In the genomic region with DNA sequence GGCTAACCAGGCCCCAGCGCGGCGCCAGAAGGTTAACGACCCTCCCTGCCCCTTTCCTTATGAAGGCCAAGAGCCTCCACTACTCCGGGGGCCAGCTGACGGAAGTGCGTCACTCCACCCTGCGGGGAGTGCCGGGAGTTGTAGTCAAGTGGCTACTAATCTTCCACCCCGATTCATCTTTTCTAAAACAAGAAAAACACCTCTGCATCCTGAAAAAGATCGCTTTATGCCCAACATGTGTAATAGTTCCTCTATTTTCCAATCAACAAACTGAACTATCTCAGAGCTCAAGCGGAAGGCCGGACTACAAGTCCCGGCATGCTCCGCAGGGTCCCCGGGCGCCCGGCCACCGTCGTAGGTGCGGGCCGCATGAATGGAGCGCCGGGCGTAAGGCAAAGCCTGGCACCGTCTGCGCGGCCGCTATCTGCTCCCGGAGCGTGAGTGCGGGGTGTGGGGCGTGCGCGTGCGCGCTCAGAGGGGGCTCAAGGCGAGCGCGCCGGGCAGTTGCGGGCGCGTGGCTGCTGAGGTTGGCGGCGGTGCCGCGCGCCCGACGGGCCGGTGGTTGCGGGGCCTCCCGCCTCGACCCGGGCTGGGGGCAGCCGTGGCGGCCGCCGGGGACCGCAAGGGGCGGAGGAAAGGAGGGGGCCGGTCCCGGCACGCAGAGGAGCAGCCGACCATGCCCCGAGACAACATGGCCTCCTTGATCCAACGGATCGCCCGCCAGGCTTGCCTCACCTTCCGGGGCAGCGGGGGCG, we compare ENCODE assay signal across 8 cellular contexts. TPM values are rescaled to one million over a fixed set of nuclear protein-coding genes. Genes with fewer than 3 reads are reported as not detected.
DNase-seq lines count a peak whose midpoint lies in the region; ATAC-seq lines count a peak whose summit lies in the region.

Gene ADO, plus strand, starts transcription at position 337 of the 755 bp plus-strand sequence. Its CDS starts 340 bp downstream, at position 677.

- H3K27ac ChIP-seq in cingulate gyrus (ENCODE audit: low read depth, low read length): peak within 1 kb of the TSS; percentile 99

- CTCF ChIA-PET in activated CD4-positive, alpha-beta T cell treated with anti-CD3 and anti-CD28 coated beads for 36 hours (lab: Charles Lee): interaction anchor here (0.8 to 2.0 kb wide), 5 partner anchors 15 to 353 kb away, joined by 3 to 7 read pairs (median 3); no protein-coding TSS in a partner anchor

- intact Hi-C loops in activated CD4-positive, alpha-beta T cell treated with anti-CD3 and anti-CD28 coated beads for 36 hours (cut with DNase I, micrococcal nuclease): loop anchor here (1.0 to 2.0 kb wide), 7 partner anchors 12 to 329 kb away; partner anchors contain the start of genes EGR2 (in 2 of the 2) and NRBF2 (in 2 of the 2)

- H3K4me1 Mint-ChIP-seq in activated CD4-positive, alpha-beta T cell treated with anti-CD3 and anti-CD28 coated beads for 36 hours: peaks cover 33% of the 10 kb centered on the region

- DNase-seq in AG20443 (ENCODE audit: low spot score) (peak; percentile 91), NCI-H345 treated with DMSO at 0.1 percent for 48 hours (lab: John Stamatoyannopoulos, UW; ENCODE audit: unreplicated experiment) (peak; percentile 73), kidney tubule cell (ENCODE audit: low spot score) (peak; percentile 85)
- peak; percentile 88 for DNase-seq in activated CD4-positive, alpha-beta T cell treated with anti-CD3 and anti-CD28 coated beads for 36 hours
- DNase-seq in stimulated activated CD4-positive, alpha-beta T cell treated with anti-CD3 and anti-CD28 coated beads, Interleukin-1b, Interleukin-23, amount 100 ng/mL, for 24 hours (ENCODE audit: low read depth in 4 of 4, low spot score in 1 of 4): peak in 3 of 4 experiments; percentile 70 to 76 (median 71)

- peaks cover 33% of the 10 kb centered on the region for H3K36me3 Mint-ChIP-seq in activated CD4-positive, alpha-beta T cell treated with anti-CD3 and anti-CD28 coated beads for 36 hours (ENCODE audit: low read depth)

- no peaks in the 10 kb centered on the region for H3K27me3 Mint-ChIP-seq in activated CD4-positive, alpha-beta T cell treated with anti-CD3 and anti-CD28 coated beads for 36 hours

- H3K9me3 Mint-ChIP-seq in activated CD4-positive, alpha-beta T cell treated with anti-CD3 and anti-CD28 coated beads for 36 hours (ENCODE audit: low read depth): no peaks in the 10 kb centered on the region

- POLR2A ChIA-PET in activated CD4-positive, alpha-beta T cell treated with anti-CD3 and anti-CD28 coated beads for 36 hours (lab: Charles Lee): interaction anchor here (1.3 to 1.7 kb wide), 2 partner anchors 12 to 167 kb away, joined by 3 to 12 read pairs; partner anchors contain the start of gene EGR2

- H3K4me3 Mint-ChIP-seq in activated CD4-positive, alpha-beta T cell treated with anti-CD3 and anti-CD28 coated beads for 36 hours: peak within 1 kb of the TSS; percentile 83

- peak within 1 kb of the TSS; percentile 99 for H3K27ac Mint-ChIP-seq in activated CD4-positive, alpha-beta T cell treated with anti-CD3 and anti-CD28 coated beads for 36 hours

- ATAC-seq in GM19025 (IDR thresholded peaks at IDR 0.05; ENCODE audit: low read depth, unreplicated experiment): peak; percentile 92
- peak; percentile 86 for ATAC-seq in HG03196 (IDR thresholded peaks at IDR 0.05; ENCODE audit: unreplicated experiment)
- peak; percentile 90 for ATAC-seq in activated CD4-positive, alpha-beta T cell treated with anti-CD3 and anti-CD28 coated beads for 36 hours

RNA-seq across cellular contexts. Expression of gene ADO, which starts in this region (rescaled TPM):
- total RNA-seq in activated CD4-positive, alpha-beta T cell treated with anti-CD3 and anti-CD28 coated beads for 36 hours: 10 to 100 TPM; 21.5 to 23.2 TPM

Comparison
In these comparisons a context has a peak if more than half of its experiments do, and no peak if none do; other contexts are left out.
1. Peak in every context shown above with its lines: DNase-seq, ATAC-seq and H3K27ac ChIP-seq.